In genomic region chr22:32309585-32310251, GRCh38 we compare ENCODE assay signal across 24 cellular contexts. TPM values are rescaled to one million over a fixed set of nuclear protein-coding genes. Genes with fewer than 3 reads are reported as not detected.
"Had no signal": no experiment of that assay in that cellular context is flagged by ENCODE, and none has a peak within 500 bp of the region (broad histone marks: within the 10 kb centered on the region; RNA-seq: fewer than 3 reads in every experiment).

No MANE protein-coding gene starts in this region.

- H3K27ac Mint-ChIP-seq: activated naive CD8-positive, alpha-beta T cell treated with anti-CD3 and anti-CD28 coated beads, Interleukin-2, amount 10 ng/mL, durations not matched to agents 7 days and 5 days; dendritic cell treated with granulocyte-macrophage colony-stimulating factor and Interleukin-4, amounts not matched to agents 40 ng/mL and 50 ng/mL, for 4 days; effector memory CD8-positive, alpha-beta T cell; mesothelial cell of epicardium; nephron had no signal

- H3K36me3 ChIP-seq: cardiac muscle cell, lower lobe of right lung, tibial artery had no signal

- H3K36me3 Mint-ChIP-seq: activated naive CD8-positive, alpha-beta T cell treated with anti-CD3 and anti-CD28 coated beads, Interleukin-2, amount 10 ng/mL, durations not matched to agents 7 days and 5 days; mesothelial cell of epicardium had no signal

- H3K27ac ChIP-seq: cardiac muscle cell, hepatocyte, lower lobe of right lung, tibial artery had no signal

- ATAC-seq: activated CD4-positive, CD25-positive, alpha-beta regulatory T cell treated with anti-CD3 and anti-CD28 coated beads, Interleukin-2, amount 50 U/mL, for 24 hours; effector memory CD8-positive, alpha-beta T cell; left colon; lower lobe of right lung had no signal

- H3K27me3 ChIP-seq: cardiac muscle cell, hepatocyte had no signal

- H3K9me3 Mint-ChIP-seq: activated naive CD8-positive, alpha-beta T cell treated with anti-CD3 and anti-CD28 coated beads, Interleukin-2, amount 10 ng/mL, durations not matched to agents 7 days and 5 days; dendritic cell treated with granulocyte-macrophage colony-stimulating factor and Interleukin-4, amounts not matched to agents 40 ng/mL and 50 ng/mL, for 4 days; effector memory CD8-positive, alpha-beta T cell; mesothelial cell of epicardium had no signal

- DNase-seq: activated CD4-positive, alpha-beta T cell treated with anti-CD3 and anti-CD28 coated beads, Interleukin-2, amount 50 U/mL, for 1 hour; activated naive CD8-positive, alpha-beta T cell treated with anti-CD3 and anti-CD28 coated beads, Interleukin-2, amount 10 ng/mL, durations not matched to agents 7 days and 5 days; amygdala; effector memory CD8-positive, alpha-beta T cell; foreskin fibroblast; left colon; lower lobe of right lung; occipital lobe; posterior cingulate gyrus; stimulated activated CD4-positive, alpha-beta T cell treated with anti-CD3 and anti-CD28 coated beads, Interleukin-12 subunit alpha, Interleukin-12 subunit beta, amount 100 ng/mL, for 4 hours; stimulated activated CD4-positive, alpha-beta T cell treated with anti-CD3 and anti-CD28 coated beads, Interleukin-1b, Interleukin-23, amount 100 ng/mL, for 48 hours; stimulated activated naive CD4-positive, alpha-beta T cell treated with Interleukin-2 at 50 U/mL for 16 hours; T1000; tibial artery had no signal

- H3K9me3 ChIP-seq: lower lobe of right lung, tibial artery had no signal

- H3K4me1 ChIP-seq: lower lobe of right lung, tibial artery had no signal

- H3K4me3 ChIP-seq: cardiac muscle cell, hepatocyte, lower lobe of right lung, tibial artery had no signal

- H3K4me3 Mint-ChIP-seq: activated naive CD8-positive, alpha-beta T cell treated with anti-CD3 and anti-CD28 coated beads, Interleukin-2, amount 10 ng/mL, durations not matched to agents 7 days and 5 days; dendritic cell treated with granulocyte-macrophage colony-stimulating factor and Interleukin-4, amounts not matched to agents 40 ng/mL and 50 ng/mL, for 4 days; effector memory CD8-positive, alpha-beta T cell; mesothelial cell of epicardium; nephron had no signal

- H3K4me1 Mint-ChIP-seq: activated naive CD8-positive, alpha-beta T cell treated with anti-CD3 and anti-CD28 coated beads, Interleukin-2, amount 10 ng/mL, durations not matched to agents 7 days and 5 days; mesothelial cell of epicardium had no signal

RNA-seq across cellular contexts. Expression of gene RFPL3, which starts 47.9 kb away (rescaled TPM):
- total RNA-seq: activated naive CD8-positive, alpha-beta T cell treated with anti-CD3 and anti-CD28 coated beads, Interleukin-2, amount 10 ng/mL, durations not matched to agents 7 days and 5 days; cardiac muscle cell; chondrocyte; glomerular endothelial cell; hepatocyte; left colon; lower lobe of right lung; mesothelial cell of epicardium; occipital lobe; subcutaneous adipose tissue; T-helper 1 cell treated with Interleukin-12 subunit alpha and Interleukin-12 subunit beta and Interleukin-4 antibody, amounts not matched to agents 30 ng/mL and 1 ng/mL, for 36 hours had no signal
- polyA plus RNA-seq: cardiac muscle cell, hepatocyte had no signal

RNA-seq across cellular contexts. Expression of gene SLC5A4, which starts 54.6 kb away (rescaled TPM):
- total RNA-seq: activated naive CD8-positive, alpha-beta T cell treated with anti-CD3 and anti-CD28 coated beads, Interleukin-2, amount 10 ng/mL, durations not matched to agents 7 days and 5 days; cardiac muscle cell; chondrocyte; mesothelial cell of epicardium; occipital lobe; T-helper 1 cell treated with Interleukin-12 subunit alpha and Interleukin-12 subunit beta and Interleukin-4 antibody, amounts not matched to agents 30 ng/mL and 1 ng/mL, for 36 hours had no signal
- polyA plus RNA-seq: cardiac muscle cell, hepatocyte had no signal
